7 cellular contexts compared by ENCODE assay signal in genomic region chr15:88621789-88622604, GRCh38. TPM values are rescaled to one million over a fixed set of nuclear protein-coding genes. Genes with fewer than 3 reads are reported as not detected.
DNase-seq lines count a peak whose midpoint lies in the region; ATAC-seq, FAIRE-seq and TF ChIP-seq lines count a peak whose summit lies in the region.

No MANE protein-coding gene starts in this region.

- peak overlapping the region; percentile 98 for H3K9ac ChIP-seq in astrocyte (ENCODE audit: low read length)

- peak overlapping the region; percentile 86 for H3K4me3 ChIP-seq in astrocyte (ENCODE audit: insufficient read depth, low read depth, low read length)

- peak; percentile 29 for ATAC-seq in GM18519 (IDR thresholded peaks at IDR 0.05; ENCODE audit: low FRiP score, unreplicated experiment)
- ATAC-seq in HG02884 (IDR thresholded peaks at IDR 0.05; ENCODE audit: unreplicated experiment), result peak; percentile 36
- ATAC-seq in HG03135 (IDR thresholded peaks at IDR 0.05; ENCODE audit: unreplicated experiment), result no peak

- DNase-seq in RPMI8226, result peak; percentile 80
- peak; percentile 51 for DNase-seq in astrocyte (ENCODE audit: low read depth)
- DNase-seq in kidney tubule cell (ENCODE audit: low spot score), result peak; percentile 54
- peak; percentile 24 to 74 (median 52) for DNase-seq in stimulated activated naive CD4-positive, alpha-beta T cell (lab: John Stamatoyannopoulos, UW)

- peaks cover 18% of the 10 kb centered on the region for H3K4me1 Mint-ChIP-seq in astrocyte (ENCODE audit: low read depth, unreplicated experiment)

- peaks cover 62% of the 10 kb centered on the region for H3K79me2 ChIP-seq in astrocyte (ENCODE audit: insufficient read depth, low read length)

- H3K9me3 ChIP-seq in astrocyte (ENCODE audit: insufficient read depth, low read depth, low read length), result no peaks in the 10 kb centered on the region

- H3K4me1 ChIP-seq in astrocyte (ENCODE audit: insufficient read depth, low read length), result peaks cover 33% of the 10 kb centered on the region

- peak overlapping the region; percentile 99 for H3K27ac ChIP-seq in astrocyte (ENCODE audit: low read depth, low read length)

- no peaks in the 10 kb centered on the region for H3K27me3 Mint-ChIP-seq in astrocyte (ENCODE audit: low read depth, unreplicated experiment)

- peak overlapping the region; percentile 88 for H3K4me2 ChIP-seq in astrocyte (ENCODE audit: low read length)

- H3K4me3 Mint-ChIP-seq in astrocyte (ENCODE audit: unreplicated experiment), result peak overlapping the region; percentile 97

- no peak for TF ChIP-seq CTCF in astrocyte (IDR thresholded peaks at IDR 0.05; ENCODE audit: insufficient read depth, low read depth, low read length)

- no peak overlapping the region for H2AFZ ChIP-seq in astrocyte (ENCODE audit: low read depth, low read length)

- peaks cover 5% of the 10 kb centered on the region for H3K36me3 Mint-ChIP-seq in astrocyte (ENCODE audit: low read depth, unreplicated experiment)

- peaks cover 52% of the 10 kb centered on the region for H4K20me1 ChIP-seq in astrocyte (ENCODE audit: insufficient read depth, low read length)

- FAIRE-seq in astrocyte (lab: Jason Lieb, UNC), result no peak

- H3K27ac Mint-ChIP-seq in astrocyte (ENCODE audit: unreplicated experiment), result peak overlapping the region; percentile 95

- no peaks in the 10 kb centered on the region for H3K27me3 ChIP-seq in astrocyte (ENCODE audit: insufficient read depth, low read length)

- peaks cover 17% of the 10 kb centered on the region for H3K36me3 ChIP-seq in astrocyte (ENCODE audit: insufficient read depth, low read length)

- no peaks in the 10 kb centered on the region for H3K9me3 Mint-ChIP-seq in astrocyte (ENCODE audit: unreplicated experiment)

RNA-seq across cellular contexts. Expression of gene AEN, which starts 0.9 kb away (rescaled TPM):
- total RNA-seq in astrocyte, result 75.9 and 90.6 TPM in 2 replicates

RNA-seq across cellular contexts. Expression of gene ISG20, which starts 16.8 kb away (rescaled TPM):
- total RNA-seq in astrocyte, result 15.9 and 18.6 TPM in 2 replicates
